ENCODE assay signal across 8 cellular contexts in genomic region chr3:59818033-59818936, GRCh38.
A peak's percentile ranks its signal among the peaks of the same experiment; 100 is the strongest.
DNase-seq lines count a peak whose midpoint lies in the region; TF ChIP-seq lines count a peak whose summit lies in the region.

No MANE protein-coding gene starts in this region.

- H4K20me1 ChIP-seq in MM.1S (ENCODE audit: insufficient read depth, low read length): no peaks in the 10 kb centered on the region

- no peak overlapping the region for H2AFZ ChIP-seq in MM.1S (ENCODE audit: low read length)

- intact Hi-C loops in dorsolateral prefrontal cortex (cut with DNase I): loop anchor here in 1 of 2 donors (10.0 kb wide), 1 partner anchor 243 kb away; no protein-coding TSS in a partner anchor

- no peaks in the 10 kb centered on the region for H3F3A ChIP-seq in MM.1S (ENCODE audit: insufficient read depth, low read length)

- peak; percentile 93 for DNase-seq in AG08395 (ENCODE audit: low spot score)
- DNase-seq in MM.1S: no peak
- peak; percentile 17 to 67 (median 46) for DNase-seq in dorsolateral prefrontal cortex
- peak; percentile 95 for DNase-seq in myocyte (ENCODE audit: low read depth)
- DNase-seq in NCI-H2171 (lab: John Stamatoyannopoulos, UW): no peak
- no peak for DNase-seq in GF-D8 (lab: John Stamatoyannopoulos, UW)
- DNase-seq in NCI-H2107 (lab: John Stamatoyannopoulos, UW): no peak
- no peak for DNase-seq in NCI-H1417 (lab: John Stamatoyannopoulos, UW)

- H3K27ac ChIP-seq in MM.1S (ENCODE audit: low read length): no peak overlapping the region
- peak overlapping the region in 50 of 59 donors; percentile 2 to 78 (median 59) for H3K27ac ChIP-seq in dorsolateral prefrontal cortex

- H3K9me3 ChIP-seq in MM.1S (replicated peaks; ENCODE audit: insufficient read depth, low read length): no peaks in the 10 kb centered on the region

- TF ChIP-seq CTCF in MM.1S (IDR thresholded peaks at IDR 0.05; ENCODE audit: low read length) (no peak), dorsolateral prefrontal cortex (IDR thresholded peaks at IDR 0.05 in 54 of 56, conservative IDR thresholded peaks at IDR 0.05 in 2 of 56; ENCODE audit: low read depth in 1 of 56, partially characterized antibody in 56 of 56) (peak in 1 of 56 donors; percentile 13)

- H3K36me3 ChIP-seq in MM.1S (replicated peaks; ENCODE audit: insufficient read depth, low read length): no peaks in the 10 kb centered on the region

- no peak overlapping the region for H3K9ac ChIP-seq in MM.1S (ENCODE audit: low read length)

- H3K4me3 ChIP-seq in MM.1S (ENCODE audit: low read length) (no peak overlapping the region), dorsolateral prefrontal cortex (peak overlapping the region in 34 of 59 donors; percentile 0 to 47 (median 21))

- H3K9me2 ChIP-seq in MM.1S (replicated peaks; ENCODE audit: insufficient read depth, low read length): no peaks in the 10 kb centered on the region

- H3K79me2 ChIP-seq in MM.1S (ENCODE audit: low read length): no peaks in the 10 kb centered on the region

- H3K4me1 ChIP-seq in MM.1S (ENCODE audit: low read length): no peaks in the 10 kb centered on the region

- H3K27me3 ChIP-seq in MM.1S (replicated peaks; ENCODE audit: insufficient read depth, low read length) (no peaks in the 10 kb centered on the region), dorsolateral prefrontal cortex (no peaks in the 10 kb centered on the region)

- H3K4me2 ChIP-seq in MM.1S (ENCODE audit: low read depth, low read length): peak overlapping the region; percentile 13; the same call in 1 of the 2 replicates

Comparison
In these comparisons a context has a peak if more than half of its experiments do, and no peak if none do; other contexts are left out.
1. DNase-seq: peak in AG08395 (single experiment), dorsolateral prefrontal cortex (10 of 10) and myocyte (single experiment); none in MM.1S (single experiment), NCI-H2171 (single experiment), GF-D8 (single experiment), NCI-H2107 (single experiment) and NCI-H1417 (0 of 3).